Comparison of ENCODE assay signal across 17 cellular contexts in the genomic region with DNA sequence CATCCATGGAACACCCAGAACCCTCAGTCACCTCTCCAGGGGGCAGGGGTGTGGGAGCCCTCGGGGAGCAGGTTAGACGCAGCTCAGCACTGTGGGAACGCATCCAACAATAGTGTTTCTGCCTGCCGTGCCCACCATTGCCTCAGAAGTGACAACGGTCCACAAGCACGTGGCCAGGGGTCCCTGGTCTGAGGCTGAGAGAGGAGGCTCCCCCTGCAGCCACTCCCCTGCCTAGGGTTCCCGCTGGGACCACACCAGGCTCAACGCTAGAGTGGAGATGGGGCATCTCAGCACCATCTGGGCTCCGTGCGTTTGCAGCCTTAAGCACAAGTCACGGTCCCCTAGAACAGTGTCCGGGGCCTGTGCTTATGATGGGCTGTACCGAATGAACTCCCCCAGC.
A peak's percentile ranks its signal among the peaks of the same experiment; 100 is the strongest.
DNase-seq lines count a peak whose midpoint lies in the region; ATAC-seq, FAIRE-seq and TF ChIP-seq lines count a peak whose summit lies in the region.
"Had no signal": no experiment of that assay in that cellular context is flagged by ENCODE, and none has a peak within 500 bp of the region (broad histone marks: within the 10 kb centered on the region; RNA-seq: fewer than 3 reads in every experiment).

No MANE protein-coding gene starts in this region.

- H3K4me2 ChIP-seq in HepG2 (ENCODE audit: low read depth, low read length), result no peak overlapping the region
- H3K4me2 ChIP-seq: SK-N-SH had no signal

- H3K9me3 ChIP-seq in HepG2 (ENCODE audit: low read length), result no peaks in the 10 kb centered on the region
- H3K9me3 ChIP-seq in right lobe of liver, result no peaks in the 10 kb centered on the region
- no peaks in the 10 kb centered on the region for H3K9me3 ChIP-seq in spleen
- H3K9me3 ChIP-seq in A673 (ENCODE audit: low read depth, low read length, poor library complexity, severe bottlenecking), result no peaks in the 10 kb centered on the region
- H3K9me3 ChIP-seq: SK-N-SH had no signal

- no peaks in the 10 kb centered on the region for H3K79me2 ChIP-seq in HepG2 (ENCODE audit: insufficient read depth, low read length)

- in situ Hi-C loops in HepG2 (cut with HindIII; ENCODE audit: extremely low pct_ligation_motif_present, low pct_unique_long_range_greater_than_20kb) (no loop called here), brain microvascular endothelial cell (cut with HindIII; ENCODE audit: low pct_ligation_motif_present, low sequenced_read_pairs) (no loop called here)

- DNase-seq in NCI-H2107 (lab: John Stamatoyannopoulos, UW) (peak; percentile 73), NCI-H2107 treated with DMSO at 0.1 percent for 48 hours (lab: John Stamatoyannopoulos, UW; ENCODE audit: unreplicated experiment) (no peak), HepG2 (ENCODE audit: low spot score) (no peak), right lobe of liver (no peak), left ventricle myocardium superior (peak; percentile 25), spleen (peak; percentile 41), brain microvascular endothelial cell (no peak), A673 (ENCODE audit: low spot score) (no peak)
- DNase-seq: Calu3; CD8-positive, alpha-beta T cell; EL; NCI-H446 treated with DMSO at 0.1 percent for 48 hours; OCI-M1; SK-N-SH had no signal

- H3K27me3 ChIP-seq in HepG2 (ENCODE audit: control insufficient read depth in 1 of 2, insufficient read depth in 2 of 2, low read length in 2 of 2) (no peaks in the 10 kb centered on the region), right lobe of liver (no peaks in the 10 kb centered on the region), spleen (replicated peaks in 1 of 7) (peaks cover 0 to 52% (median 0%) of the 10 kb centered on the region in 7 donors), brain microvascular endothelial cell (replicated peaks) (peaks cover 9% of the 10 kb centered on the region), A673 (replicated peaks; ENCODE audit: insufficient read depth, low read depth, low read length, poor library complexity) (no peaks in the 10 kb centered on the region)

- H3K27ac ChIP-seq in HepG2 (ENCODE audit: extremely low read length, insufficient read depth, low read length) (no peak overlapping the region), right lobe of liver (no peak overlapping the region), spleen (no peak overlapping the region), brain microvascular endothelial cell (no peak overlapping the region), A673 (ENCODE audit: low read depth, low read length, poor library complexity, severe bottlenecking) (no peak overlapping the region)
- H3K27ac ChIP-seq: HL-60 had no signal

- intact Hi-C loops in HepG2 (cut with micrococcal nuclease; ENCODE audit: unreplicated experiment), result no loop called here
- intact Hi-C loops in right lobe of liver (cut with DNase I), result no loop called here
- intact Hi-C loops in left ventricle myocardium superior (cut with micrococcal nuclease), result no loop called here
- intact Hi-C loops in spleen (cut with DNase I; ENCODE audit: low total_unique reads), result no loop called here
- intact Hi-C loops in A673 (cut with micrococcal nuclease; ENCODE audit: unreplicated experiment), result no loop called here

- POLR2A ChIA-PET in HepG2 (lab: Yijun Ruan, JAX), result no interaction called here
- POLR2A ChIA-PET in A673 (lab: Charles Lee; ENCODE audit: low non-redundant PET), result no interaction called here

- H2AFZ ChIP-seq in HepG2 (ENCODE audit: low read length), result no peak overlapping the region

- H4K20me1 ChIP-seq in HepG2 (ENCODE audit: insufficient read depth, low read length), result no peaks in the 10 kb centered on the region

- TF ChIP-seq RAD21 in HepG2 (CRISPR knock-in tag; IDR thresholded peaks at IDR 0.05), result no peak

- no peak overlapping the region for H3K9ac ChIP-seq in HepG2 (ENCODE audit: insufficient read depth, low read depth, low read length)
- H3K9ac ChIP-seq: SK-N-SH had no signal

- CTCF ChIA-PET in HepG2 (lab: Yijun Ruan, JAX; ENCODE audit: low intra/inter-chr PET ratio, low total read pairs) (no interaction called here), A673 (lab: Charles Lee) (no interaction called here)

- no peak overlapping the region for H3K4me3 ChIP-seq in HepG2 (replicated peaks in 1 of 3; ENCODE audit: insufficient read depth in 1 of 3, low read depth in 2 of 3, low read length in 3 of 3)
- no peak overlapping the region for H3K4me3 ChIP-seq in right lobe of liver
- H3K4me3 ChIP-seq in spleen, result no peak overlapping the region
- H3K4me3 ChIP-seq in brain microvascular endothelial cell (ENCODE audit: low read depth, low read length), result no peak overlapping the region
- H3K4me3 ChIP-seq in A673 (ENCODE audit: low read depth, low read length, poor library complexity, severe bottlenecking), result no peak overlapping the region

- 93% methylated on average over 8 of the region's 13 CpGs for WGBS in HepG2 (ENCODE audit: low lambda C conversion rate)
- WGBS in right lobe of liver (ENCODE audit: insufficient coverage, low coverage, low lambda C conversion rate, missing lambda C conversion rate), result 77% methylated on average over 10 of the region's 13 CpGs
- WGBS in spleen, 5 donors, result 79 to 90% (median 89%) methylated on average over 10 to 13 of the region's 13 CpGs

- no peak for TF ChIP-seq EP300 in HepG2 (IDR thresholded peaks at IDR 0.05; ENCODE audit: low read depth in 2 of 2, low read length in 2 of 2)
- no peak for TF ChIP-seq EP300 in HepG2 (CRISPR knock-in tag; IDR thresholded peaks at IDR 0.05; ENCODE audit: borderline replicate concordance)

- H3K36me3 ChIP-seq in HepG2 (replicated peaks in 1 of 2; ENCODE audit: control insufficient read depth in 1 of 2, insufficient read depth in 2 of 2, low read length in 2 of 2) (peaks cover 5 to 23% of the 10 kb centered on the region in 2 experiments; a peak in 4 of 5 replicates), right lobe of liver (no peaks in the 10 kb centered on the region), spleen (peaks cover 0 to 38% (median 0%) of the 10 kb centered on the region in 6 donors), brain microvascular endothelial cell (replicated peaks) (no peaks in the 10 kb centered on the region), A673 (ENCODE audit: insufficient read depth, low read length, poor library complexity, severe bottlenecking) (no peaks in the 10 kb centered on the region)

- H3K4me1 ChIP-seq in HepG2 (ENCODE audit: insufficient read depth, low read length) (0 out of 2 replicates have a peak, but pooled peaks cover 5% of the 10 kb centered on the region), right lobe of liver (no peaks in the 10 kb centered on the region), spleen (peaks cover 0 to 31% (median 12%) of the 10 kb centered on the region in 6 donors), A673 (ENCODE audit: insufficient read depth, low read length, poor library complexity, severe bottlenecking) (no peaks in the 10 kb centered on the region)

- TF ChIP-seq CTCF in HepG2 (CRISPR knock-in tag; IDR thresholded peaks at IDR 0.05), result no peak
- no peak for TF ChIP-seq CTCF in right lobe of liver (IDR thresholded peaks at IDR 0.05)
- TF ChIP-seq CTCF in spleen (IDR thresholded peaks at IDR 0.05 in 8 of 11, conservative IDR thresholded peaks at IDR 0.05 in 3 of 11), result no peak
- no peak for TF ChIP-seq CTCF in brain microvascular endothelial cell (IDR thresholded peaks at IDR 0.05; ENCODE audit: low read depth, low read length, missing control alignments)
- TF ChIP-seq CTCF in A673 (conservative IDR thresholded peaks at IDR 0.05; ENCODE audit: low read depth, low read length), result no peak

- BruUV-seq in HepG2 (replicated peaks; lab: Mats Ljungman, UMichigan), result no TSS peak
- BruUV-seq in A673 (replicated peaks; lab: Mats Ljungman, UMichigan), result no TSS peak

- TF ChIP-seq POLR2A in HepG2 (IDR thresholded peaks at IDR 0.05; ENCODE audit: insufficient read depth in 1 of 2, low read depth in 2 of 2, low read length in 2 of 2), result no peak
- no peak for TF ChIP-seq POLR2A in right lobe of liver (IDR thresholded peaks at IDR 0.05)
- no peak for TF ChIP-seq POLR2A in spleen (IDR thresholded peaks at IDR 0.05)

- no peak for FAIRE-seq in HepG2 (lab: Jason Lieb, UNC)
- FAIRE-seq: GM12891, H54 had no signal

- no peak for ATAC-seq in HepG2
- no peak for ATAC-seq in right lobe of liver
- ATAC-seq in left ventricle myocardium superior, result no peak
- ATAC-seq: CD8-positive, alpha-beta T cell had no signal

TF ChIP-seq in HepG2, 621 proteins besides CTCF, POLR2A, EP300 and RAD21:
- TF ChIP-seq AGO2 (optimal IDR thresholded peaks at IDR 0.05; ENCODE audit: low read depth, low read length) (peak; percentile 25), RFXANK (CRISPR knock-in tag; IDR thresholded peaks at IDR 0.05) (no peak)
- TF ChIP-seq, protein P1, sequence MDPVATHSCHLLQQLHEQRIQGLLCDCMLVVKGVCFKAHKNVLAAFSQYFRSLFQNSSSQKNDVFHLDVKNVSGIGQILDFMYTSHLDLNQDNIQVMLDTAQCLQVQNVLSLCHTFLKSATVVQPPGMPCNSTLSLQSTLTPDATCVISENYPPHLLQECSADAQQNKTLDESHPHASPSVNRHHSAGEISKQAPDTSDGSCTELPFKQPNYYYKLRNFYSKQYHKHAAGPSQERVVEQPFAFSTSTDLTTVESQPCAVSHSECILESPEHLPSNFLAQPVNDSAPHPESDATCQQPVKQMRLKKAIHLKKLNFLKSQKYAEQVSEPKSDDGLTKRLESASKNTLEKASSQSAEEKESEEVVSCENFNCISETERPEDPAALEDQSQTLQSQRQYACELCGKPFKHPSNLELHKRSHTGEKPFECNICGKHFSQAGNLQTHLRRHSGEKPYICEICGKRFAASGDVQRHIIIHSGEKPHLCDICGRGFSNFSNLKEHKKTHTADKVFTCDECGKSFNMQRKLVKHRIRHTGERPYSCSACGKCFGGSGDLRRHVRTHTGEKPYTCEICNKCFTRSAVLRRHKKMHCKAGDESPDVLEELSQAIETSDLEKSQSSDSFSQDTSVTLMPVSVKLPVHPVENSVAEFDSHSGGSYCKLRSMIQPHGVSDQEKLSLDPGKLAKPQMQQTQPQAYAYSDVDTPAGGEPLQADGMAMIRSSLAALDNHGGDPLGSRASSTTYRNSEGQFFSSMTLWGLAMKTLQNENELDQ (CRISPR knock-in tag; IDR thresholded peaks at IDR 0.05; ENCODE audit: borderline replicate concordance), result no peak

Comparison
In these comparisons a context has a peak if more than half of its experiments do, and no peak if none do; other contexts are left out.
1. DNase-seq: peak in NCI-H2107 (single experiment), left ventricle myocardium superior (single experiment) and spleen (single experiment); none in NCI-H2107 treated with DMSO at 0.1 percent for 48 hours (single experiment), HepG2 (single experiment), right lobe of liver (0 of 3), brain microvascular endothelial cell (single experiment) and A673 (single experiment).